In genomic region chr20:49426395-49426794, GRCh38 we compare ENCODE assay signal across 29 cellular contexts. TPM values are rescaled to one million over a fixed set of nuclear protein-coding genes. Genes with fewer than 3 reads are reported as not detected.
"Had no signal": no experiment of that assay in that cellular context is flagged by ENCODE, and none has a peak within 500 bp of the region (broad histone marks: within the 10 kb centered on the region; RNA-seq: fewer than 3 reads in every experiment).

No MANE protein-coding gene starts in this region.

- H3K36me3 Mint-ChIP-seq: activated naive CD4-positive, alpha-beta T cell treated with anti-CD3 and anti-CD28 coated beads, Interleukin-2, amount 50 U/mL, for 24 hours; immature natural killer cell; naive thymus-derived CD8-positive, alpha-beta T cell had no signal

- H3K9me3 ChIP-seq: lower lobe of right lung, pancreas, prostate gland, thyroid gland, upper lobe of right lung had no signal

- ATAC-seq: activated CD8-positive, alpha-beta T cell treated with anti-CD3 and anti-CD28 coated beads for 36 hours; foreskin keratinocyte; lower lobe of right lung; naive thymus-derived CD8-positive, alpha-beta T cell; pancreas; SK-N-SH treated with all-trans-retinoic acid at 6 μM for 48 hours; stimulated activated naive CD8-positive, alpha-beta T cell treated with anti-CD3 and anti-CD28 coated beads, Interleukin-15, Interleukin-2, amounts not matched to agents 100 U/mL and 50 U/mL, for 24 hours; upper lobe of right lung had no signal

- H3K36me3 ChIP-seq: cardiac muscle cell, lower lobe of right lung, pancreas, prostate gland, thyroid gland, upper lobe of right lung had no signal

- H3K27me3 ChIP-seq: pancreas, thyroid gland had no signal

- FAIRE-seq: endothelial cell of umbilical vein, kidney, pancreas had no signal

- H3K4me1 Mint-ChIP-seq: activated naive CD4-positive, alpha-beta T cell treated with anti-CD3 and anti-CD28 coated beads, Interleukin-2, amount 50 U/mL, for 24 hours; immature natural killer cell; naive thymus-derived CD8-positive, alpha-beta T cell had no signal

- DNase-seq: activated CD4-positive, alpha-beta T cell treated with anti-CD3 and anti-CD28 coated beads for 1 hour; activated CD4-positive, alpha-beta T cell treated with anti-CD3 and anti-CD28 coated beads, Interleukin-2, amount 50 U/mL, for 1 hour; activated CD8-positive, alpha-beta T cell treated with anti-CD3 and anti-CD28 coated beads for 36 hours; activated T-cell treated with anti-CD3 and anti-CD28 coated beads, Interleukin-2, amount 50 U/mL, for 48 hours; anterior cingulate cortex; cortex of kidney; foreskin keratinocyte; hypothalamus; immature natural killer cell; kidney; lower lobe of right lung; mesenchymal stem cell; naive thymus-derived CD8-positive, alpha-beta T cell; nucleus accumbens; pancreas; stimulated activated CD4-positive, alpha-beta T cell treated with anti-CD3 and anti-CD28 coated beads, Interleukin-12 subunit alpha, Interleukin-12 subunit beta, amount 100 ng/mL, for 4 hours; stimulated activated CD4-positive, alpha-beta T cell treated with anti-CD3 and anti-CD28 coated beads, Interleukin-4, amount 100 ng/mL, for 1 hour; stimulated activated naive CD8-positive, alpha-beta T cell treated with anti-CD3 and anti-CD28 coated beads, Interleukin-15, Interleukin-2, amounts not matched to agents 100 U/mL and 50 U/mL, for 24 hours; T-helper 2 cell; thyroid gland; upper lobe of right lung had no signal

- H3K27ac Mint-ChIP-seq: activated CD8-positive, alpha-beta T cell treated with anti-CD3 and anti-CD28 coated beads for 36 hours; activated naive CD4-positive, alpha-beta T cell treated with anti-CD3 and anti-CD28 coated beads, Interleukin-2, amount 50 U/mL, for 24 hours; activated T-helper 2 cell treated with anti-CD3 and anti-CD28 coated beads, Interferon-gamma antibody, Interleukin-2, Interleukin-4, amounts not matched to agents 10 μg/mL and 5 μg/mL and 100 μg/mL, durations not matched to agents 14 hours and 24 hours and 36 hours; immature natural killer cell; naive thymus-derived CD8-positive, alpha-beta T cell had no signal

- H3K27ac ChIP-seq: cardiac muscle cell, foreskin keratinocyte, lower lobe of right lung, pancreas, skin epidermis, thyroid gland, upper lobe of right lung had no signal

- H3K9me3 Mint-ChIP-seq: activated CD8-positive, alpha-beta T cell treated with anti-CD3 and anti-CD28 coated beads for 36 hours; activated naive CD4-positive, alpha-beta T cell treated with anti-CD3 and anti-CD28 coated beads, Interleukin-2, amount 50 U/mL, for 24 hours; activated T-helper 2 cell treated with anti-CD3 and anti-CD28 coated beads, Interferon-gamma antibody, Interleukin-2, Interleukin-4, amounts not matched to agents 10 μg/mL and 5 μg/mL and 100 μg/mL, durations not matched to agents 14 hours and 24 hours and 36 hours; immature natural killer cell; naive thymus-derived CD8-positive, alpha-beta T cell; neural crest cell had no signal

- H3K4me3 ChIP-seq: cardiac muscle cell, lower lobe of right lung, pancreas, prostate gland, skin epidermis, thyroid gland, upper lobe of right lung had no signal

- H3K4me3 Mint-ChIP-seq: activated CD8-positive, alpha-beta T cell treated with anti-CD3 and anti-CD28 coated beads for 36 hours; activated naive CD4-positive, alpha-beta T cell treated with anti-CD3 and anti-CD28 coated beads, Interleukin-2, amount 50 U/mL, for 24 hours; immature natural killer cell; naive thymus-derived CD8-positive, alpha-beta T cell; neural crest cell had no signal

- H3K4me1 ChIP-seq: foreskin keratinocyte, lower lobe of right lung, pancreas, thyroid gland, upper lobe of right lung had no signal

RNA-seq across cellular contexts. Expression of gene KCNB1, which starts 56.1 kb away (rescaled TPM):
- total RNA-seq: activated CD8-positive, alpha-beta T cell treated with anti-CD3 and anti-CD28 coated beads for 36 hours; endothelial cell of umbilical vein; foreskin keratinocyte had no signal
- polyA plus RNA-seq: endothelial cell of umbilical vein; foreskin keratinocyte; immature natural killer cell; naive thymus-derived CD8-positive, alpha-beta T cell had no signal
